ENCODE assay signal across 13 cellular contexts in the genomic region with DNA sequence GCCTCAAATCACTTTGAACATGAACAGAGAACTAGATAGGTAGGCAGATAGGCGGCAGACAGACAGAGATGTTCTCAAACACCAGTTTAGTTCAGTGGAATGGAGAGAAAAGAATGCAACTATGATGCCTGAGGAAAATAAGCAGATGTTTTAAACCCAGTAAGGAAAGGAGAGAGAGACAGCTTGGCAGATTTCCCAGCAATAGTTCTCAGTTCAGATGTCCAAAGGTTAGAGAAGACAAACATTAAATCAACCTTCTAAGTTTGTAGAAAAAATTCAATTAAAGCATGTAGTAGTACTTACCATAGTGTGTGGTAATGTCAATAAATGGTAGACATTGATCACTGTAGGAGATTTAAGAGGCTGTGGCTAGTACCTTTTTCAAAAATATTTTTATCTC.
DNase-seq lines count a peak whose midpoint lies in the region; ATAC-seq and TF ChIP-seq lines count a peak whose summit lies in the region.
"Had no signal": no experiment of that assay in that cellular context is flagged by ENCODE, and none has a peak within 500 bp of the region (broad histone marks: within the 10 kb centered on the region; RNA-seq: fewer than 3 reads in every experiment).

No MANE protein-coding gene starts in this region.

- ATAC-seq in SK-N-SH treated with all-trans-retinoic acid at 6 μM for 48 hours, result peak; percentile 78
- no peak for ATAC-seq in psoas muscle
- ATAC-seq in HG03442 (IDR thresholded peaks at IDR 0.05; ENCODE audit: unreplicated experiment), result no peak
- no peak for ATAC-seq in activated T-cell treated with anti-CD3 and anti-CD28 coated beads, Interleukin-2, amount 50 U/mL, for 4 hours

- peak overlapping the region; percentile 2 for H3K27ac ChIP-seq in psoas muscle
- H3K27ac ChIP-seq: thyroid gland had no signal

- no peaks in the 10 kb centered on the region for H3K36me3 Mint-ChIP-seq in activated T-cell treated with anti-CD3 and anti-CD28 coated beads, Interleukin-2, amount 50 U/mL, for 4 hours (ENCODE audit: insufficient read depth)
- H3K36me3 Mint-ChIP-seq: activated naive CD4-positive, alpha-beta T cell treated with anti-CD3 and anti-CD28 coated beads, Interleukin-2, amount 50 U/mL, for 24 hours had no signal

- 34 to 55% (median 44%) methylated on average over 1 of the region's 1 CpG for WGBS in psoas muscle, 3 donors

- no peak overlapping the region for H3K4me3 Mint-ChIP-seq in activated T-cell treated with anti-CD3 and anti-CD28 coated beads, Interleukin-2, amount 50 U/mL, for 4 hours
- H3K4me3 Mint-ChIP-seq: activated naive CD4-positive, alpha-beta T cell treated with anti-CD3 and anti-CD28 coated beads, Interleukin-2, amount 50 U/mL, for 24 hours; H9 had no signal

- DNase-seq in HCEC 1CT (peak; percentile 70), fibroblast of pulmonary artery (ENCODE audit: low read depth) (peak; percentile 77), psoas muscle (no peak), GF-D8 (lab: John Stamatoyannopoulos, UW) (no peak), RKO (ENCODE audit: low spot score) (no peak)
- no peak for DNase-seq in activated T-cell treated with anti-CD3 and anti-CD28 coated beads, Interleukin-2, amount 50 U/mL, for 4 hours
- DNase-seq: H9, KBM-7, T1000, thyroid gland had no signal

- H3K27me3 Mint-ChIP-seq in activated T-cell treated with anti-CD3 and anti-CD28 coated beads, Interleukin-2, amount 50 U/mL, for 4 hours (ENCODE audit: low read depth), result peaks cover 2% of the 10 kb centered on the region

- no peaks in the 10 kb centered on the region for H3K9me3 ChIP-seq in psoas muscle
- H3K9me3 ChIP-seq: thyroid gland had no signal

- no peaks in the 10 kb centered on the region for H3K27me3 ChIP-seq in psoas muscle (ENCODE audit: insufficient read depth in 3 of 3, low read length in 2 of 3)
- H3K27me3 ChIP-seq: thyroid gland had no signal

- intact Hi-C loops in psoas muscle (cut with DNase I), result loop anchor here (5.0 kb wide), 3 partner anchors 33 to 213 kb away; no protein-coding TSS in a partner anchor

- H3K36me3 ChIP-seq in psoas muscle (ENCODE audit: insufficient read depth in 1 of 2, low read depth in 1 of 2), result no peaks in the 10 kb centered on the region
- H3K36me3 ChIP-seq: thyroid gland had no signal

- H3K4me3 ChIP-seq in fibroblast of pulmonary artery (replicated peaks; ENCODE audit: low read depth, low read length), result no peak overlapping the region
- no peak overlapping the region for H3K4me3 ChIP-seq in psoas muscle
- H3K4me3 ChIP-seq: thyroid gland had no signal

- TF ChIP-seq CTCF in fibroblast of pulmonary artery (IDR thresholded peaks at IDR 0.05; ENCODE audit: low read length, missing control alignments), result no peak
- no peak for TF ChIP-seq CTCF in psoas muscle (IDR thresholded peaks at IDR 0.05)

- no peaks in the 10 kb centered on the region for H3K9me3 Mint-ChIP-seq in activated T-cell treated with anti-CD3 and anti-CD28 coated beads, Interleukin-2, amount 50 U/mL, for 4 hours
- H3K9me3 Mint-ChIP-seq: activated naive CD4-positive, alpha-beta T cell treated with anti-CD3 and anti-CD28 coated beads, Interleukin-2, amount 50 U/mL, for 24 hours; H9 had no signal

- H3K4me1 Mint-ChIP-seq in activated T-cell treated with anti-CD3 and anti-CD28 coated beads, Interleukin-2, amount 50 U/mL, for 4 hours (ENCODE audit: low read depth), result no peaks in the 10 kb centered on the region
- H3K4me1 Mint-ChIP-seq: activated naive CD4-positive, alpha-beta T cell treated with anti-CD3 and anti-CD28 coated beads, Interleukin-2, amount 50 U/mL, for 24 hours had no signal

- H3K4me1 ChIP-seq in psoas muscle, result no peaks in the 10 kb centered on the region
- H3K4me1 ChIP-seq: thyroid gland had no signal

TF ChIP-seq in SK-N-SH treated with all-trans-retinoic acid at 6 μM for 48 hours, 23 proteins besides CTCF, POLR2A, EP300 and RAD21:
- TF ChIP-seq ISL1 (CRISPR knock-in tag; IDR thresholded peaks at IDR 0.05), result peak; percentile 84
- TF ChIP-seq, protein P1, sequence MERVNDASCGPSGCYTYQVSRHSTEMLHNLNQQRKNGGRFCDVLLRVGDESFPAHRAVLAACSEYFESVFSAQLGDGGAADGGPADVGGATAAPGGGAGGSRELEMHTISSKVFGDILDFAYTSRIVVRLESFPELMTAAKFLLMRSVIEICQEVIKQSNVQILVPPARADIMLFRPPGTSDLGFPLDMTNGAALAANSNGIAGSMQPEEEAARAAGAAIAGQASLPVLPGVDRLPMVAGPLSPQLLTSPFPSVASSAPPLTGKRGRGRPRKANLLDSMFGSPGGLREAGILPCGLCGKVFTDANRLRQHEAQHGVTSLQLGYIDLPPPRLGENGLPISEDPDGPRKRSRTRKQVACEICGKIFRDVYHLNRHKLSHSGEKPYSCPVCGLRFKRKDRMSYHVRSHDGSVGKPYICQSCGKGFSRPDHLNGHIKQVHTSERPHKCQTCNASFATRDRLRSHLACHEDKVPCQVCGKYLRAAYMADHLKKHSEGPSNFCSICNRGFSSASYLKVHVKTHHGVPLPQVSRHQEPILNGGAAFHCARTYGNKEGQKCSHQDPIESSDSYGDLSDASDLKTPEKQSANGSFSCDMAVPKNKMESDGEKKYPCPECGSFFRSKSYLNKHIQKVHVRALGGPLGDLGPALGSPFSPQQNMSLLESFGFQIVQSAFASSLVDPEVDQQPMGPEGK (CRISPR knock-in tag; IDR thresholded peaks at IDR 0.05; ENCODE audit: borderline replicate concordance), result peak; percentile 44; the same call in 1 of the 2 replicates
- no peak for TF ChIP-seq TSHZ2 (CRISPR knock-in tag; IDR thresholded peaks at IDR 0.05)
- no peak for TF ChIP-seq OSR1 (CRISPR knock-in tag; IDR thresholded peaks at IDR 0.05)
- TF ChIP-seq TOX (CRISPR knock-in tag; IDR thresholded peaks at IDR 0.05; ENCODE audit: borderline replicate concordance), result peak; percentile 35; the same call in 1 of the 2 replicates

Comparison
In these comparisons a context has a peak if more than half of its experiments do, and no peak if none do; other contexts are left out.
1. DNase-seq: peak in HCEC 1CT (single experiment) and fibroblast of pulmonary artery (single experiment); none in psoas muscle (0 of 2), GF-D8 (single experiment), RKO (single experiment) and activated T-cell treated with anti-CD3 and anti-CD28 coated beads, Interleukin-2, amount 50 U/mL, for 4 hours (single experiment).